In the genomic region with DNA sequence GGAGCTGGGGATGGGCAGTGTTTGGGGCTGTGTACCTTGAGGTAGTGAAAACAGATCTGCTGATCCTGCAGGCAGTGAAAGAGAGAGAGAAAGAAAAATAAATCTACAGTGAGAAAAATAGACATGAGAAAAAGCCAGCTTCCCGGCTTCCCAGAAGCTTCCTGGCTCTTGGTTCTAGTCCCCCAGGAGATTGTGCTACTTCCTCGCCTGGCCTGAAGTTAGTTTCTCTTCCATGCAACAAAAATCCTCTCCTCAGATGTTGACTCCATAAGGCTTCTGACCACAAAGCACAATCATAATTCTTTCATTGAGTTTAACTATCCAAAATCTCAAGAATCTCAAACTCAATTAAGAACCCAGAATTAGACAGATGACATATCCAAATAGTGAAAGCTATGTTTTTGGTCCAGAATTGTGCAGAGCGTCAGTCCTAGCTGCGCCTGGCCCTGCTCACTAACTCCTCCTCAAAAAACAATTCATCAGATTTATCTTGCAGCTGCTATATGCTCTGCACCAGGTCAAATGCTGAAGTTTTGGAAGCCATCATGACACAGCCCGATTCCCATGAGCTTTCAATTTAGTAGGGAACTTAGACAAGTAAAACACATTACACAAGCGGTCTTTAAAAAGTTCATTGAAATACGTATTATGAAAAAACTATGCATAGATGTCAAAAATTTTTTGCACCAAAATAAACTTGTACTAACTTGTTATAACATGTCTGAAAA, we compare ENCODE assay signal across 12 cellular contexts. TPM values are rescaled to one million over a fixed set of nuclear protein-coding genes. Genes with fewer than 3 reads are reported as not detected.
DNase-seq lines count a peak whose midpoint lies in the region; ATAC-seq and TF ChIP-seq lines count a peak whose summit lies in the region.
"Had no signal": no experiment of that assay in that cellular context is flagged by ENCODE, and none has a peak within 500 bp of the region (broad histone marks: within the 10 kb centered on the region; RNA-seq: fewer than 3 reads in every experiment).

No MANE protein-coding gene starts in this region.

- in situ Hi-C loops in gastrocnemius medialis (cut with MboI; ENCODE audit: low sequenced_read_pairs in 4 of 4): loop anchor here in 1 of 4 donors (25.0 kb wide), 1 partner anchor 92 kb away; the partner anchor contains the start of gene NEMP2

- H3K27me3 ChIP-seq in DOHH2 (ENCODE audit: control insufficient read depth, low read length) (peaks cover 5% of the 10 kb centered on the region; the same call in 1 of the 2 replicates), right atrium auricular region (no peaks in the 10 kb centered on the region), gastrocnemius medialis (no peaks in the 10 kb centered on the region)

- H3K4me3 ChIP-seq in DOHH2 (ENCODE audit: low read length) (no peak overlapping the region), right atrium auricular region (peak overlapping the region in 1 of 2 donors; percentile 50), gastrocnemius medialis (peak overlapping the region in 2 of 4 donors; percentile 46 to 66)

- intact Hi-C loops in gastrocnemius medialis (cut with DNase I; ENCODE audit: low total_unique reads): no loop called here

- H3K27ac ChIP-seq in DOHH2 (ENCODE audit: low read depth, low read length): no peak overlapping the region
- H3K27ac ChIP-seq in angular gyrus (ENCODE audit: low read depth, low read length): peak overlapping the region; percentile 84
- H3K27ac ChIP-seq in right atrium auricular region: peak overlapping the region; percentile 76 to 78
- peak overlapping the region; percentile 42 to 65 (median 48) for H3K27ac ChIP-seq in gastrocnemius medialis

- H3K4me1 ChIP-seq in DOHH2 (ENCODE audit: control insufficient read depth, low read length) (peaks cover 14% of the 10 kb centered on the region), right atrium auricular region (peaks cover 0 to 11% of the 10 kb centered on the region in 2 donors), gastrocnemius medialis (peaks cover 3 to 14% of the 10 kb centered on the region in 2 donors)

- DNase-seq in right atrium auricular region (ENCODE audit: low spot score) (no peak), gastrocnemius medialis (no peak), H4 (ENCODE audit: low spot score) (no peak), epidermal melanocyte (ENCODE audit: insufficient read length, low spot score) (no peak)
- no peak for DNase-seq in activated CD4-positive, alpha-beta T cell treated with anti-CD3 and anti-CD28 coated beads for 4 hours
- DNase-seq: effector CD4-positive, alpha-beta T cell; NCI-H774; stimulated activated CD4-positive, alpha-beta T cell treated with anti-CD3 and anti-CD28 coated beads, Interleukin-12 subunit alpha, Interleukin-12 subunit beta, amount 100 ng/mL, for 4 hours; stimulated activated CD8-positive, alpha-beta memory T cell treated with anti-CD3 and anti-CD28 coated beads, Interleukin-4, amount 100 ng/mL, for 48 hours had no signal

- no peaks in the 10 kb centered on the region for H3F3A ChIP-seq in DOHH2 (ENCODE audit: control insufficient read depth, insufficient read depth)

- no peaks in the 10 kb centered on the region for H3K9me2 ChIP-seq in DOHH2 (replicated peaks; ENCODE audit: control insufficient read depth, low read length)

- H3K36me3 ChIP-seq in DOHH2 (ENCODE audit: control insufficient read depth, low read length) (no peaks in the 10 kb centered on the region), right atrium auricular region (no peaks in the 10 kb centered on the region), gastrocnemius medialis (no peaks in the 10 kb centered on the region)

- no peaks in the 10 kb centered on the region for H4K20me1 ChIP-seq in DOHH2 (ENCODE audit: control insufficient read depth, insufficient read depth, low read depth, low read length)

- peak overlapping the region; percentile 64; the same call in 1 of the 2 replicates for H3K4me2 ChIP-seq in DOHH2 (ENCODE audit: low read length)

- TF ChIP-seq POLR2A in gastrocnemius medialis (IDR thresholded peaks at IDR 0.05): no peak

- H3K9me3 ChIP-seq in DOHH2 (ENCODE audit: control insufficient read depth, insufficient read depth, low read length) (no peaks in the 10 kb centered on the region), right atrium auricular region (no peaks in the 10 kb centered on the region), gastrocnemius medialis (no peaks in the 10 kb centered on the region)

- H3K79me2 ChIP-seq in DOHH2 (ENCODE audit: control insufficient read depth, low read length): no peaks in the 10 kb centered on the region

- ATAC-seq in gastrocnemius medialis (no peak), GM21723 (IDR thresholded peaks at IDR 0.05; ENCODE audit: unreplicated experiment) (no peak)

- TF ChIP-seq CTCF in DOHH2 (IDR thresholded peaks at IDR 0.05; ENCODE audit: low read depth, low read length, poor library complexity, severe bottlenecking) (no peak), right atrium auricular region (IDR thresholded peaks at IDR 0.05) (no peak), gastrocnemius medialis (IDR thresholded peaks at IDR 0.05 in 4 of 5, conservative IDR thresholded peaks at IDR 0.05 in 1 of 5) (no peak)

RNA-seq across cellular contexts. Expression of gene NAB1, which starts 20.1 kb away (rescaled TPM):
- 10 to 100 TPM; 37.0 to 64.4 TPM for total RNA-seq in right atrium auricular region
- 10 to 100 TPM in 2 of 4 donors, 1 to 10 TPM in 2; 4.9 to 11.0 (median 9.2) TPM for total RNA-seq in gastrocnemius medialis
- total RNA-seq in H4 (2014; rRNA removed; shearing (Covaris generic)): 22.6 and 28.7 TPM in 2 replicates
